ENCODE assay signal across 17 cellular contexts in the genomic region with DNA sequence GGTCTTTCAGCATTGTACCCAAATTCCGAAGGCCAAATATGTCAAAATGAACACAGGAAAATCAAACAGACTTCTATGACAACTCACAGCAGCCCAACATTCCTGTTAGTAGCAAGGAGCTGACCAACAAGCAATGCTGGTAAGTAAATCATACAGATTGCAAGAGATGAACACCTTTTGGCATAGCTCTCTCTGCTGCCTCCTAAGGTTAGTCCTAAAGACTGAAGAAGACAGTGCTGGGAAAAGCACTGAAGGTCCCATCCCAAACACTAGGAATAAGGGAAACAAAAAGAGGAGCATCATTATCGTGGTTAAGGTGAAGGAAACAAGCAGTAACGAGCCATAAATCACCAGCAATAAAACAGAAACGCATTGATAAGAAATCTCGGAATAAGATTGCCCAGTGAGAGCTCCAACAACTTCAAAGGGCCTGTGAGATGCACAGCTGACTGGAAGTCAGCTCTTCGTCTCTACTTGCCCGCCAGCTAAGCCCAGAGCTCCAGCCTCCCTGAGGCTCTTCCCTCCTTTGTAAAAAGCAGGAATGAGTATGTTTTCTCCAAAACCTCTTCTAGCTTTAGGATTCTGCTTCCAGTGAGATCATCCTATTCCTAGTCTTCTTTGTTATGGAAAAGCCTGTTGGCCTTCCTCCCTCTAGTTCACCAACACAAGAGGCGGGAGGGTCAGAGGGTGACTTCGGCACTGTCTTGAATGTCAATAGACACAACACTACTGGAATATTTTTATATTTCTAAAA. TPM values are rescaled to one million over a fixed set of nuclear protein-coding genes. Genes with fewer than 3 reads are reported as not detected.
DNase-seq lines count a peak whose midpoint lies in the region; ATAC-seq, FAIRE-seq and TF ChIP-seq lines count a peak whose summit lies in the region.
"Had no signal": no experiment of that assay in that cellular context is flagged by ENCODE, and none has a peak within 500 bp of the region (broad histone marks: within the 10 kb centered on the region; RNA-seq: fewer than 3 reads in every experiment).

No MANE protein-coding gene starts in this region.

- H3K4me1 ChIP-seq in Loucy (ENCODE audit: insufficient read depth, low read length, poor library complexity, severe bottlenecking) (peaks cover 13% of the 10 kb centered on the region), mucosa of descending colon (ENCODE audit: low read depth) (no peaks in the 10 kb centered on the region), suprapubic skin (no peaks in the 10 kb centered on the region)

- DNase-seq in T-helper 1 cell = no peak
- DNase-seq in bronchial epithelial cell (ENCODE audit: low read depth) = peak; percentile 22
- DNase-seq in mucosa of descending colon = no peak
- DNase-seq in NCI-H2171 treated with DMSO at 0.1 percent for 48 hours (lab: John Stamatoyannopoulos, UW) = no peak
- no peak for DNase-seq in suprapubic skin (ENCODE audit: low spot score in 2 of 2)
- DNase-seq in NCI-H187 treated with DMSO at 0.1 percent for 48 hours (lab: John Stamatoyannopoulos, UW) = no peak
- DNase-seq: 8988T; activated CD4-positive, alpha-beta T cell treated with anti-CD3 and anti-CD28 coated beads, Interleukin-2, amount 50 U/mL, for 4 hours; COR-L47; heart right ventricle; NCI-H1930; NCI-H526 treated with DMSO at 0.1 percent for 48 hours had no signal

- peaks cover 38% of the 10 kb centered on the region for H3K36me3 Mint-ChIP-seq in T-helper 1 cell treated with Interleukin-12 subunit alpha and Interleukin-12 subunit beta and Interleukin-4 antibody, amounts not matched to agents 30 μg/mL and 1 μg/mL, for 36 hours (ENCODE audit: low read depth)

- WGBS in suprapubic skin = 71% methylated on average over 9 of the region's 9 CpGs

- no peaks in the 10 kb centered on the region for H3K9me3 Mint-ChIP-seq in T-helper 1 cell treated with Interleukin-12 subunit alpha and Interleukin-12 subunit beta and Interleukin-4 antibody, amounts not matched to agents 30 μg/mL and 1 μg/mL, for 36 hours

- H2AFZ ChIP-seq in Loucy (ENCODE audit: low read length) = no peak overlapping the region

- TF ChIP-seq CTCF in Loucy (conservative IDR thresholded peaks at IDR 0.05; ENCODE audit: low read length) (0 out of 2 replicates have a peak, but pooled peaks have one; percentile 8), bronchial epithelial cell (IDR thresholded peaks at IDR 0.05; ENCODE audit: insufficient read depth, low read length, severe bottlenecking) (no peak), mucosa of descending colon (IDR thresholded peaks at IDR 0.05) (no peak), suprapubic skin (IDR thresholded peaks at IDR 0.05) (no peak)

- H3F3A ChIP-seq in Loucy (ENCODE audit: low read depth) = peaks cover 4% of the 10 kb centered on the region; the same call in 1 of the 2 replicates

- TF ChIP-seq POLR2A in suprapubic skin (IDR thresholded peaks at IDR 0.05) = no peak

- H3K9ac ChIP-seq in Loucy (ENCODE audit: low read depth, low read length, poor library complexity, severe bottlenecking) = peak overlapping the region; percentile 32
- H3K9ac ChIP-seq: KMS-11 had no signal

- peak; percentile 43 for FAIRE-seq in bronchial epithelial cell (lab: Jason Lieb, UNC)
- FAIRE-seq: colon had no signal

- H3K36me3 ChIP-seq in Loucy (ENCODE audit: insufficient read depth, low read length) (peaks cover 29% of the 10 kb centered on the region; the same call in 1 of the 2 replicates), bronchial epithelial cell (ENCODE audit: control insufficient read depth, insufficient read depth, low read length) (peaks cover 13% of the 10 kb centered on the region), mucosa of descending colon (ENCODE audit: low read depth) (no peaks in the 10 kb centered on the region), suprapubic skin (peaks cover 70% of the 10 kb centered on the region)

- H3K4me2 ChIP-seq in Loucy (ENCODE audit: low read depth, low read length, poor library complexity, severe bottlenecking) = peak overlapping the region; percentile 20
- H3K4me2 ChIP-seq: KMS-11 had no signal

- TF ChIP-seq EP300 in suprapubic skin (IDR thresholded peaks at IDR 0.05) = no peak

- no peaks in the 10 kb centered on the region for H3K27me3 ChIP-seq in Loucy (ENCODE audit: insufficient read depth, low read length, poor library complexity, severe bottlenecking)
- no peaks in the 10 kb centered on the region for H3K27me3 ChIP-seq in bronchial epithelial cell (ENCODE audit: control insufficient read depth, insufficient read depth, low read length)
- no peaks in the 10 kb centered on the region for H3K27me3 ChIP-seq in suprapubic skin
- H3K27me3 ChIP-seq: esophagus squamous epithelium, heart right ventricle had no signal

- no peak overlapping the region for H3K27ac ChIP-seq in suprapubic skin
- H3K27ac ChIP-seq: KMS-11 had no signal

- H3K4me1 Mint-ChIP-seq in T-helper 1 cell treated with Interleukin-12 subunit alpha and Interleukin-12 subunit beta and Interleukin-4 antibody, amounts not matched to agents 30 μg/mL and 1 μg/mL, for 36 hours (ENCODE audit: low read depth) = peaks cover 29% of the 10 kb centered on the region

- H3K27me3 Mint-ChIP-seq in T-helper 1 cell treated with Interleukin-12 subunit alpha and Interleukin-12 subunit beta and Interleukin-4 antibody, amounts not matched to agents 30 μg/mL and 1 μg/mL, for 36 hours (ENCODE audit: low read depth) = no peaks in the 10 kb centered on the region

- intact Hi-C loops in mucosa of descending colon (cut with DNase I, micrococcal nuclease) = no loop called here

- no peaks in the 10 kb centered on the region for H3K9me2 ChIP-seq in Loucy (replicated peaks; ENCODE audit: low read depth, low read length)

- H3K4me3 ChIP-seq in Loucy (ENCODE audit: low read length, poor library complexity, severe bottlenecking) = no peak overlapping the region
- no peak overlapping the region for H3K4me3 ChIP-seq in bronchial epithelial cell (ENCODE audit: low read depth, low read length)
- H3K4me3 ChIP-seq in mucosa of descending colon = no peak overlapping the region
- no peak overlapping the region for H3K4me3 ChIP-seq in suprapubic skin
- H3K4me3 ChIP-seq: esophagus squamous epithelium, heart right ventricle had no signal

- H3K9me3 ChIP-seq in Loucy (ENCODE audit: insufficient read depth, low read depth, low read length) = no peaks in the 10 kb centered on the region
- H3K9me3 ChIP-seq in mucosa of descending colon = no peaks in the 10 kb centered on the region
- H3K9me3 ChIP-seq in suprapubic skin = no peaks in the 10 kb centered on the region
- H3K9me3 ChIP-seq: esophagus squamous epithelium, heart right ventricle had no signal

- ATAC-seq in mucosa of descending colon = peak; percentile 32
- ATAC-seq: heart right ventricle had no signal

- H3K4me3 Mint-ChIP-seq in T-helper 1 cell treated with Interleukin-12 subunit alpha and Interleukin-12 subunit beta and Interleukin-4 antibody, amounts not matched to agents 30 μg/mL and 1 μg/mL, for 36 hours = no peak overlapping the region

- no peaks in the 10 kb centered on the region for H3K79me2 ChIP-seq in Loucy (ENCODE audit: insufficient read depth, low read length)

- no peaks in the 10 kb centered on the region for H4K20me1 ChIP-seq in Loucy (ENCODE audit: insufficient read depth, low read length, poor library complexity, severe bottlenecking)

- H3K27ac Mint-ChIP-seq in T-helper 1 cell treated with Interleukin-12 subunit alpha and Interleukin-12 subunit beta and Interleukin-4 antibody, amounts not matched to agents 30 μg/mL and 1 μg/mL, for 36 hours = peak overlapping the region; percentile 89

RNA-seq across cellular contexts. Expression of a gene that starts 15.3 kb away (rescaled TPM):
- total RNA-seq in bronchial epithelial cell (51.2 and 68.4 TPM in 2 replicates), mucosa of descending colon (10 to 100 TPM; 32.0 to 44.7 (median 32.8) TPM), suprapubic skin (10 to 100 TPM; 37.2 to 49.2 (median 41.8) TPM)

RNA-seq across cellular contexts. Expression of a gene that starts 15.6 kb away (rescaled TPM):
- total RNA-seq in bronchial epithelial cell (88.5 and 106 TPM in 2 replicates), mucosa of descending colon (10 to 100 TPM; 40.5 to 66.1 (median 48.4) TPM), suprapubic skin (10 to 100 TPM; 58.1 to 86.7 (median 69.3) TPM)

RNA-seq across cellular contexts. Expression of a gene that starts 50.9 kb away (rescaled TPM):
- 7.4 and 9.5 TPM in 2 replicates for total RNA-seq in bronchial epithelial cell
- total RNA-seq in mucosa of descending colon = 1 to 10 TPM; 4.9 to 6.5 (median 5.0) TPM
- total RNA-seq in suprapubic skin = 10 to 100 TPM in 1 of 4 donors, 1 to 10 TPM in 3; 3.5 to 18.3 (median 7.3) TPM
